Comparison of ENCODE assay signal across 1 cellular context in genomic region chr1:48500541-48501440, GRCh38.
TF ChIP-seq lines count a peak whose summit lies in the region.

No MANE protein-coding gene starts in this region.

TF ChIP-seq in H1, 55 proteins besides CTCF, POLR2A, EP300 and RAD21 (continued from another document):
- TF ChIP-seq CHD7 (IDR thresholded peaks at IDR 0.05; ENCODE audit: insufficient replicate concordance, low read length) (no peak), CREB1 (IDR thresholded peaks at IDR 0.05) (no peak), CBX8 (IDR thresholded peaks at IDR 0.05; ENCODE audit: borderline replicate concordance, low read depth, low read length) (no peak), SIX5 (IDR thresholded peaks at IDR 0.05; ENCODE audit: low read depth, low read length) (no peak), SP2 (IDR thresholded peaks at IDR 0.05; ENCODE audit: low read length) (no peak), E2F6 (IDR thresholded peaks at IDR 0.05) (no peak), RNF2 (IDR thresholded peaks at IDR 0.05; ENCODE audit: borderline replicate concordance, low read depth, low read length, missing control alignments, poor library complexity, severe bottlenecking) (no peak)
